11 cellular contexts compared by ENCODE assay signal in genomic region chr14:105197274-105197673, GRCh38. TPM values are rescaled to one million over a fixed set of nuclear protein-coding genes. Genes with fewer than 3 reads are reported as not detected.
A peak's percentile ranks its signal among the peaks of the same experiment; 100 is the strongest.
DNase-seq lines count a peak whose midpoint lies in the region; ATAC-seq, FAIRE-seq and TF ChIP-seq lines count a peak whose summit lies in the region.
"Had no signal": no experiment of that assay in that cellular context is flagged by ENCODE, and none has a peak within 500 bp of the region (broad histone marks: within the 10 kb centered on the region; RNA-seq: fewer than 3 reads in every experiment).

No MANE protein-coding gene starts in this region.

- H3K4me1 Mint-ChIP-seq in natural killer cell = peaks cover 6 to 41% of the 10 kb centered on the region in 2 donors
- peaks cover 6 to 24% of the 10 kb centered on the region in 2 donors for H3K4me1 Mint-ChIP-seq in natural killer cell treated with Interleukin-12 subunit alpha and Interleukin-12 subunit beta and Interleukin-15 and Interleukin-18, amount 100 ng/mL, for 72 hours (ENCODE audit: low read depth in 2 of 2)

- peaks cover 0 to 16% of the 10 kb centered on the region in 2 donors for H3K4me1 ChIP-seq in kidney (ENCODE audit: control insufficient read depth in 1 of 2, insufficient read depth in 1 of 2, low read depth in 1 of 2, low read length in 2 of 2)

- peak; percentile 31 to 43 (median 40) for ATAC-seq in natural killer cell
- ATAC-seq in natural killer cell treated with Interleukin-12 subunit alpha and Interleukin-12 subunit beta and Interleukin-15 and Interleukin-18, amount 100 ng/mL, for 72 hours = no peak

- no peaks in the 10 kb centered on the region for H3K36me3 ChIP-seq in kidney (ENCODE audit: control insufficient read depth in 1 of 2, insufficient read depth in 2 of 2, low read length in 2 of 2)

- H3K9me3 ChIP-seq in kidney (ENCODE audit: control insufficient read depth in 1 of 2, low read length in 2 of 2) = no peaks in the 10 kb centered on the region

- H3K4me3 ChIP-seq in cardiac fibroblast (replicated peaks in 1 of 2; ENCODE audit: low read depth in 2 of 2, low read length in 2 of 2) (no peak overlapping the region), kidney (ENCODE audit: low read length in 2 of 2) (no peak overlapping the region)

- peaks cover 14 to 52% of the 10 kb centered on the region in 2 donors for H3K27me3 Mint-ChIP-seq in natural killer cell (ENCODE audit: low read depth in 2 of 2)
- peaks cover 23 to 29% of the 10 kb centered on the region in 2 donors for H3K27me3 Mint-ChIP-seq in natural killer cell treated with Interleukin-12 subunit alpha and Interleukin-12 subunit beta and Interleukin-15 and Interleukin-18, amount 100 ng/mL, for 72 hours

- no peaks in the 10 kb centered on the region for H3K36me3 Mint-ChIP-seq in natural killer cell
- no peaks in the 10 kb centered on the region for H3K36me3 Mint-ChIP-seq in natural killer cell treated with Interleukin-12 subunit alpha and Interleukin-12 subunit beta and Interleukin-15 and Interleukin-18, amount 100 ng/mL, for 72 hours

- DNase-seq in natural killer cell (no peak), cardiac fibroblast (ENCODE audit: low read depth in 2 of 2) (peak; percentile 73 to 74), kidney (no peak), SKM-1 treated with dmso at 0.1 percent for 144 hours (lab: John Stamatoyannopoulos, UW; ENCODE audit: unreplicated experiment) (no peak), H4 (ENCODE audit: low spot score) (no peak), midbrain (lab: John Stamatoyannopoulos, UW) (no peak)
- DNase-seq in natural killer cell treated with Interleukin-12 subunit alpha and Interleukin-12 subunit beta and Interleukin-15 and Interleukin-18, amount 100 ng/mL, for 72 hours (ENCODE audit: low spot score) = no peak
- DNase-seq in stimulated activated CD4-positive, alpha-beta T cell treated with anti-CD3 and anti-CD28 coated beads, Interleukin-1b, Interleukin-23, amount 100 ng/mL, for 48 hours = no peak
- DNase-seq: activated T-cell treated with anti-CD3 and anti-CD28 coated beads, Interleukin-2, amount 50 U/mL, for 4 hours; effector memory CD4-positive, alpha-beta T cell; NCI-H1048 had no signal

- no peak for FAIRE-seq in kidney (lab: Jason Lieb, UNC)

- intact Hi-C loops in natural killer cell (cut with micrococcal nuclease) (no loop called here), kidney (cut with DNase I) (no loop called here)

- peak overlapping the region; percentile 22 to 53 for H3K27ac ChIP-seq in kidney (ENCODE audit: low read depth in 2 of 2, low read length in 2 of 2)

- no peak overlapping the region for H3K9ac ChIP-seq in kidney (ENCODE audit: low read length in 2 of 2)

- no peak for TF ChIP-seq CTCF in natural killer cell (IDR thresholded peaks at IDR 0.05)
- TF ChIP-seq CTCF in cardiac fibroblast (IDR thresholded peaks at IDR 0.05; ENCODE audit: low read depth, low read length) = no peak
- TF ChIP-seq CTCF in kidney (IDR thresholded peaks at IDR 0.05; ENCODE audit: borderline replicate concordance, extremely low read depth, insufficient read depth) = no peak

- no peaks in the 10 kb centered on the region for H3K9me3 Mint-ChIP-seq in natural killer cell
- no peaks in the 10 kb centered on the region for H3K9me3 Mint-ChIP-seq in natural killer cell treated with Interleukin-12 subunit alpha and Interleukin-12 subunit beta and Interleukin-15 and Interleukin-18, amount 100 ng/mL, for 72 hours
- H3K9me3 Mint-ChIP-seq: activated T-cell treated with anti-CD3 and anti-CD28 coated beads, Interleukin-2, amount 50 U/mL, for 4 hours had no signal

- H3K4me3 Mint-ChIP-seq in natural killer cell = no peak overlapping the region
- H3K4me3 Mint-ChIP-seq in natural killer cell treated with Interleukin-12 subunit alpha and Interleukin-12 subunit beta and Interleukin-15 and Interleukin-18, amount 100 ng/mL, for 72 hours = no peak overlapping the region
- H3K4me3 Mint-ChIP-seq: activated T-cell treated with anti-CD3 and anti-CD28 coated beads, Interleukin-2, amount 50 U/mL, for 4 hours had no signal

- H3K27ac Mint-ChIP-seq in natural killer cell = no peak overlapping the region
- no peak overlapping the region for H3K27ac Mint-ChIP-seq in natural killer cell treated with Interleukin-12 subunit alpha and Interleukin-12 subunit beta and Interleukin-15 and Interleukin-18, amount 100 ng/mL, for 72 hours

RNA-seq across cellular contexts. Expression of gene NUDT14, which starts 16.2 kb away (rescaled TPM):
- total RNA-seq in natural killer cell = 10 to 100 TPM; 16.0 to 32.9 (median 22.8) TPM
- total RNA-seq in natural killer cell treated with Interleukin-12 subunit alpha and Interleukin-12 subunit beta and Interleukin-15 and Interleukin-18, amount 100 ng/mL, for 72 hours = 10 to 100 TPM; 10.2 to 23.4 TPM
- 48.6 TPM for total RNA-seq in kidney
- 59.1 TPM for polyA plus RNA-seq in kidney (ENCODE audit: insufficient read depth, low read depth, low replicate concordance)
- 18.0 and 19.8 TPM in 2 replicates for total RNA-seq in H4 (2014; rRNA removed; shearing (Covaris generic))

RNA-seq across cellular contexts. Expression of gene JAG2, which starts 28.7 kb away (rescaled TPM):
- total RNA-seq in natural killer cell (1 to 10 TPM; 3.5 to 6.6 (median 6.1) TPM), kidney (26.1 TPM)
- 1 to 10 TPM; 5.9 to 7.1 TPM for total RNA-seq in natural killer cell treated with Interleukin-12 subunit alpha and Interleukin-12 subunit beta and Interleukin-15 and Interleukin-18, amount 100 ng/mL, for 72 hours
- polyA plus RNA-seq in kidney (ENCODE audit: insufficient read depth, low read depth, low replicate concordance) = 6.3 TPM
- total RNA-seq in H4 (2014; rRNA removed; shearing (Covaris generic)) = 0.48 TPM in 1 of 2 replicates, not detected in the other

RNA-seq across cellular contexts. Expression of gene BTBD6, which starts 51.1 kb away (rescaled TPM):
- 10 to 100 TPM; 30.9 to 48.7 (median 44.2) TPM for total RNA-seq in natural killer cell
- total RNA-seq in natural killer cell treated with Interleukin-12 subunit alpha and Interleukin-12 subunit beta and Interleukin-15 and Interleukin-18, amount 100 ng/mL, for 72 hours = 10 to 100 TPM; 42.3 to 52.9 TPM
- total RNA-seq in kidney = 38.9 TPM
- 33.3 TPM for polyA plus RNA-seq in kidney (ENCODE audit: insufficient read depth, low read depth, low replicate concordance)
- 16.8 and 19.4 TPM in 2 replicates for total RNA-seq in H4 (2014; rRNA removed; shearing (Covaris generic))

Comparison
In these comparisons a context has a peak if more than half of its experiments do, and no peak if none do; other contexts are left out.
1. ATAC-seq: peak in natural killer cell (3 of 3); none in natural killer cell treated with Interleukin-12 subunit alpha and Interleukin-12 subunit beta and Interleukin-15 and Interleukin-18, amount 100 ng/mL, for 72 hours (0 of 2).
2. DNase-seq: peak in cardiac fibroblast (2 of 2); none in natural killer cell (single experiment), natural killer cell treated with Interleukin-12 subunit alpha and Interleukin-12 subunit beta and Interleukin-15 and Interleukin-18, amount 100 ng/mL, for 72 hours (single experiment), kidney (single experiment), SKM-1 treated with dmso at 0.1 percent for 144 hours (single experiment), H4 (single experiment), stimulated activated CD4-positive, alpha-beta T cell treated with anti-CD3 and anti-CD28 coated beads, Interleukin-1b, Interleukin-23, amount 100 ng/mL, for 48 hours (single experiment) and midbrain (single experiment).